In genomic region chr7:121591916-121592315, GRCh38 we compare ENCODE assay signal across 30 cellular contexts.
"Had no signal": no experiment of that assay in that cellular context is flagged by ENCODE, and none has a peak within 500 bp of the region (broad histone marks: within the 10 kb centered on the region; RNA-seq: fewer than 3 reads in every experiment).

No MANE protein-coding gene starts in this region.

- H3K9ac ChIP-seq: neural progenitor cell had no signal

- H3K4me3 ChIP-seq: left lung, lung, neural progenitor cell, prostate gland, skin epidermis, stomach, testis, thyroid gland, transverse colon, upper lobe of right lung had no signal

- DNase-seq: hypothalamus; immature natural killer cell; kidney; left colon; left lung; mesendoderm; naive B cell; natural killer cell; nephron progenitor cell; occipital lobe; retina; right cardiac atrium; stimulated activated CD4-positive, alpha-beta T cell treated with anti-CD3 and anti-CD28 coated beads, Interleukin-12 subunit alpha, Interleukin-12 subunit beta, amount 100 ng/mL, for 4 hours; stimulated activated CD4-positive, alpha-beta T cell treated with anti-CD3 and anti-CD28 coated beads, Interleukin-15, amount 100 ng/mL, for 24 hours; stimulated activated CD4-positive, alpha-beta T cell treated with anti-CD3 and anti-CD28 coated beads, Interleukin-2, amount 100 ng/mL, for 24 hours; stimulated activated CD4-positive, alpha-beta T cell treated with anti-CD3 and anti-CD28 coated beads, Interleukin-4, amount 100 ng/mL, for 1 hour; stimulated activated naive B cell treated with anti-CD40 and anti-IgM and Interleukin-4, amounts not matched to agents 10 μg/mL and 1 μg/mL and 100 μg/mL, for 72 hours; stimulated activated naive CD8-positive, alpha-beta T cell treated with anti-CD3 and anti-CD28 coated beads, Interleukin-15, Interleukin-2, amounts not matched to agents 100 U/mL and 50 U/mL, for 24 hours; stomach; testis; thyroid gland; transverse colon; upper lobe of right lung had no signal

- H3K27ac Mint-ChIP-seq: immature natural killer cell; mesothelial cell of epicardium; naive B cell; natural killer cell; nephron progenitor cell; neural progenitor cell; stimulated activated naive B cell treated with anti-CD40 and anti-IgM and Interleukin-4, amounts not matched to agents 10 μg/mL and 1 μg/mL and 100 μg/mL, for 72 hours had no signal

- H3K9me3 Mint-ChIP-seq: natural killer cell, neural progenitor cell had no signal

- ATAC-seq: left colon; left lung; natural killer cell; right cardiac atrium; sciatic nerve; stimulated activated naive B cell treated with anti-CD40 and anti-IgM and Interleukin-4, amounts not matched to agents 10 μg/mL and 1 μg/mL and 100 μg/mL, for 72 hours; stimulated activated naive CD8-positive, alpha-beta T cell treated with anti-CD3 and anti-CD28 coated beads, Interleukin-15, Interleukin-2, amounts not matched to agents 100 U/mL and 50 U/mL, for 24 hours; upper lobe of right lung had no signal

- H3K36me3 Mint-ChIP-seq: immature natural killer cell; mesothelial cell of epicardium; naive B cell; natural killer cell; neural progenitor cell; stimulated activated naive B cell treated with anti-CD40 and anti-IgM and Interleukin-4, amounts not matched to agents 10 μg/mL and 1 μg/mL and 100 μg/mL, for 72 hours had no signal

- H3K4me1 Mint-ChIP-seq: immature natural killer cell; mesothelial cell of epicardium; naive B cell; natural killer cell; nephron progenitor cell; stimulated activated naive B cell treated with anti-CD40 and anti-IgM and Interleukin-4, amounts not matched to agents 10 μg/mL and 1 μg/mL and 100 μg/mL, for 72 hours had no signal

- H3K4me3 Mint-ChIP-seq: immature natural killer cell; mesothelial cell of epicardium; naive B cell; natural killer cell; nephron progenitor cell; neural progenitor cell; stimulated activated naive B cell treated with anti-CD40 and anti-IgM and Interleukin-4, amounts not matched to agents 10 μg/mL and 1 μg/mL and 100 μg/mL, for 72 hours had no signal

- H3K27me3 ChIP-seq: left lung, neural progenitor cell, neutrophil, stomach, testis, thyroid gland, transverse colon, upper lobe of right lung had no signal

- H3K9me3 ChIP-seq: left lung, neutrophil, prostate gland, testis, thyroid gland, upper lobe of right lung had no signal

- H3K27ac ChIP-seq: left lung, neural progenitor cell, neutrophil, prostate gland, skin epidermis, stomach, testis, thyroid gland, transverse colon, upper lobe of right lung had no signal

- H3K36me3 ChIP-seq: left lung, neural progenitor cell, neutrophil, prostate gland, stomach, thyroid gland, transverse colon, upper lobe of right lung had no signal

- H3K4me1 ChIP-seq: left lung, prostate gland, stomach, testis, thyroid gland, transverse colon, upper lobe of right lung had no signal
